8 cellular contexts compared by ENCODE assay signal in the genomic region with DNA sequence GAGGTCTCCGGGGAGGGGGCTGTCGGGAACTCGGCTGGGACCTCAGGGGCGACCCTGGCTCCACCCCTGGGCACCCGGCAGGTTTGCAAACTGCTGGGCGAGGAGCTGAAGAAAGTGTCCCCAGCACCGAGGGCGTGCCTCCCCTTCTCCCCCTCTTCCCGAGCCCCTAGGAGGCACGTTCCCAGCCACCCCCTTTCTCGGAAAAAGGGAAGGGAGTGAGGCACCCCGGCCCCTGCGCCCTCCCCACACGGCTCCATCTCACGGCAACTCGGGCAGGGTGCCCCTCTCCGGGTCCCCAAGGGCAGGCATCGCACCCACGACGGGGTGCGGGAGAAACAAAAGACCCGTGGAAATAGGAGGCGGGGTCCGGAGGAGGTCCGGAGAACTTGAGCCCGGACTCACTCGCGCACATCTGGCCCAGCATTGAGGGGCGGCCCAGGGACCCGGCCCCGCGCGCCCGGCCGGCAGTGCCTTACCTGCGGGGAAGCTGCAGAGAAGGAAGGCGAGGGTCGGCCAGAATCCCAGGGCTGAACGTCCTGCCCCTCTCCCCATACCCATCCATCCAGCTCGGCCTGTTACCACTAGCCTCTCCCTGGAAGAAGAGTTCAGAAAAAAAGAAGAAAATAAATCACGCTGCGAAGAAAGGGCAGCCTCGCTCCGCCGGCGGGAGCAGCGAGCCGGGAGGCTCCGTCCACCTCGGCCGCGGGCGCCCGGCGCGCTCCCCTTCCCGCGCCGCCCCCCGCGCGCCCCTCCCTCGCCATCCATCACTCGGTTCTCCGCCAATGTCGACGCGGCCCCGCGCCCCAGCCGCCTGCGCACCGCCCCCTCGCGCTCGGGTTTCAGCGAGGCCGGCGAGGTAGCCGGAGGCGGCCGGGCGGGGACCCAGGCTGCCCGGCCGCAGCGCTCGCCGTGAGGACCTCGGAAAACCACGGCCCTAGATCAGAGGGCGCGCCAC.
A peak's percentile ranks its signal among the peaks of the same experiment; 100 is the strongest.
DNase-seq lines count a peak whose midpoint lies in the region; ATAC-seq and TF ChIP-seq lines count a peak whose summit lies in the region.

No MANE protein-coding gene starts in this region.

- peak overlapping the region; percentile 63 for H3K4me3 ChIP-seq in choroid plexus epithelial cell (ENCODE audit: low read depth, low read length)

- H3K9me3 Mint-ChIP-seq in stimulated activated effector memory CD8-positive, alpha-beta T cell treated with anti-CD3 and anti-CD28 coated beads, Interleukin-12 subunit alpha, Interleukin-12 subunit beta, amount 100 ng/mL, for 72 hours = no peaks in the 10 kb centered on the region

- H3K36me3 Mint-ChIP-seq in stimulated activated effector memory CD8-positive, alpha-beta T cell treated with anti-CD3 and anti-CD28 coated beads, Interleukin-12 subunit alpha, Interleukin-12 subunit beta, amount 100 ng/mL, for 72 hours = peaks cover 6% of the 10 kb centered on the region

- H3K27me3 ChIP-seq in layer of hippocampus (ENCODE audit: control insufficient read depth, insufficient read depth, low read length) = peaks cover 2% of the 10 kb centered on the region

- ATAC-seq in stimulated activated effector memory CD8-positive, alpha-beta T cell treated with anti-CD3 and anti-CD28 coated beads, Interleukin-12 subunit alpha, Interleukin-12 subunit beta, amount 100 ng/mL, for 72 hours = peak; percentile 50
- no peak for ATAC-seq in GM21381 (IDR thresholded peaks at IDR 0.05; ENCODE audit: unreplicated experiment)

- no peak overlapping the region for H3K27ac Mint-ChIP-seq in stimulated activated effector memory CD8-positive, alpha-beta T cell treated with anti-CD3 and anti-CD28 coated beads, Interleukin-12 subunit alpha, Interleukin-12 subunit beta, amount 100 ng/mL, for 72 hours

- TF ChIP-seq CTCF in choroid plexus epithelial cell (conservative IDR thresholded peaks at IDR 0.05; ENCODE audit: low read depth, low read length) = no peak

- H3K27ac ChIP-seq in layer of hippocampus (ENCODE audit: low read depth, low read length) = peak overlapping the region; percentile 65

- peak overlapping the region; percentile 72 for H3K4me3 Mint-ChIP-seq in stimulated activated effector memory CD8-positive, alpha-beta T cell treated with anti-CD3 and anti-CD28 coated beads, Interleukin-12 subunit alpha, Interleukin-12 subunit beta, amount 100 ng/mL, for 72 hours

- peak; percentile 57 to 80 for DNase-seq in NCI-H187 (lab: John Stamatoyannopoulos, UW)
- no peak for DNase-seq in NCI-H187 treated with DMSO at 0.1 percent for 48 hours (lab: John Stamatoyannopoulos, UW)
- DNase-seq in NCI-H510A (lab: John Stamatoyannopoulos, UW) = peak; percentile 49
- DNase-seq in choroid plexus epithelial cell (ENCODE audit: low read depth) = peak; percentile 69
- DNase-seq in stimulated activated effector memory CD8-positive, alpha-beta T cell treated with anti-CD3 and anti-CD28 coated beads, Interleukin-12 subunit alpha, Interleukin-12 subunit beta, amount 100 ng/mL, for 72 hours (ENCODE audit: low spot score in 2 of 2) = no peak
- no peak for DNase-seq in stimulated activated CD4-positive, alpha-beta T cell treated with anti-CD3 and anti-CD28 coated beads, Interleukin-12 subunit alpha, Interleukin-12 subunit beta, amount 100 ng/mL, for 4 hours

- peaks cover 25% of the 10 kb centered on the region for H3K4me1 Mint-ChIP-seq in stimulated activated effector memory CD8-positive, alpha-beta T cell treated with anti-CD3 and anti-CD28 coated beads, Interleukin-12 subunit alpha, Interleukin-12 subunit beta, amount 100 ng/mL, for 72 hours

Comparison
In these comparisons a context has a peak if more than half of its experiments do, and no peak if none do; other contexts are left out.
1. DNase-seq: peak in NCI-H187 (2 of 2), NCI-H510A (single experiment) and choroid plexus epithelial cell (single experiment); none in NCI-H187 treated with DMSO at 0.1 percent for 48 hours (single experiment), stimulated activated effector memory CD8-positive, alpha-beta T cell treated with anti-CD3 and anti-CD28 coated beads, Interleukin-12 subunit alpha, Interleukin-12 subunit beta, amount 100 ng/mL, for 72 hours (0 of 2) and stimulated activated CD4-positive, alpha-beta T cell treated with anti-CD3 and anti-CD28 coated beads, Interleukin-12 subunit alpha, Interleukin-12 subunit beta, amount 100 ng/mL, for 4 hours (single experiment).